In genomic region chr12:8028267-8028666, GRCh38 we compare ENCODE assay signal across 24 cellular contexts. TPM values are rescaled to one million over a fixed set of nuclear protein-coding genes. Genes with fewer than 3 reads are reported as not detected.
A peak's percentile ranks its signal among the peaks of the same experiment; 100 is the strongest.
DNase-seq lines count a peak whose midpoint lies in the region; ATAC-seq and TF ChIP-seq lines count a peak whose summit lies in the region.
"Had no signal": no experiment of that assay in that cellular context is flagged by ENCODE, and none has a peak within 500 bp of the region (broad histone marks: within the 10 kb centered on the region; RNA-seq: fewer than 3 reads in every experiment).

No MANE protein-coding gene starts in this region.

- H3K36me3 ChIP-seq in GM23248 (ENCODE audit: low read depth) (no peaks in the 10 kb centered on the region), A673 (ENCODE audit: insufficient read depth, low read length, poor library complexity, severe bottlenecking) (no peaks in the 10 kb centered on the region)
- H3K36me3 ChIP-seq: adrenal gland, left lung had no signal

- intact Hi-C loops in A673 (cut with micrococcal nuclease; ENCODE audit: unreplicated experiment): no loop called here

- H2AK5ac ChIP-seq in H9 (ENCODE audit: insufficient read length, low read length): no peak overlapping the region

- no peak for DNase-seq in T-helper 2 cell treated with Interferon-gamma antibody and Interleukin-4, amounts not matched to agents 5 μg/mL and 100 μg/mL, for 36 hours (ENCODE audit: low spot score)
- DNase-seq in T-helper 2 cell: no peak
- DNase-seq in GM23248: no peak
- no peak for DNase-seq in A673 (ENCODE audit: low spot score)
- DNase-seq in H9: no peak
- DNase-seq: activated CD4-positive, alpha-beta T cell treated with anti-CD3 and anti-CD28 coated beads for 1 hour; Calu3; DND-41; effector CD8-positive, alpha-beta T cell; foreskin keratinocyte; H7; left lung; NCI-H1048; NCI-H1694 treated with DMSO at 0.1 percent for 48 hours; NCI-H524 treated with DMSO at 0.1 percent for 48 hours; sigmoid colon; stimulated activated CD4-positive, alpha-beta T cell treated with anti-CD3 and anti-CD28 coated beads, Interleukin-15, amount 100 ng/mL, for 24 hours; T-cell; upper lobe of left lung had no signal

- H3K14ac ChIP-seq in H9 (ENCODE audit: insufficient read depth, low read length): no peak overlapping the region

- H3K27ac Mint-ChIP-seq in T-helper 2 cell treated with Interferon-gamma antibody and Interleukin-4, amounts not matched to agents 5 μg/mL and 100 μg/mL, for 36 hours: no peak overlapping the region
- peak overlapping the region in 1 of 5 experiments; percentile 99 for H3K27ac Mint-ChIP-seq in brain
- peak overlapping the region in 2 of 3 experiments; percentile 81 to 96 for H3K27ac Mint-ChIP-seq in nephron
- no peak overlapping the region for H3K27ac Mint-ChIP-seq in H9

- no peaks in the 10 kb centered on the region for H3K36me3 Mint-ChIP-seq in T-helper 2 cell treated with Interferon-gamma antibody and Interleukin-4, amounts not matched to agents 5 μg/mL and 100 μg/mL, for 36 hours (ENCODE audit: low read depth)
- no peaks in the 10 kb centered on the region for H3K36me3 Mint-ChIP-seq in brain
- H3K36me3 Mint-ChIP-seq in nephron (ENCODE audit: low read depth): no peaks in the 10 kb centered on the region
- H3K36me3 Mint-ChIP-seq in H9 (ENCODE audit: insufficient read depth in 1 of 3, low read depth in 3 of 3): no peaks in the 10 kb centered on the region; a peak in 1 of 7 replicates
- H3K36me3 Mint-ChIP-seq: T-cell had no signal

- H3K27ac ChIP-seq in GM23248 (no peak overlapping the region), A673 (ENCODE audit: low read depth, low read length, poor library complexity, severe bottlenecking) (no peak overlapping the region), H9 (ENCODE audit: insufficient read length, low read depth, low read length) (no peak overlapping the region)
- H3K27ac ChIP-seq: adrenal gland, foreskin keratinocyte, SJSA1 had no signal

- no peak overlapping the region for H3K4me3 ChIP-seq in GM23248
- H3K4me3 ChIP-seq in A673 (ENCODE audit: low read depth, low read length, poor library complexity, severe bottlenecking): no peak overlapping the region
- H3K4me3 ChIP-seq: adrenal gland, SJSA1 had no signal

- H3F3A ChIP-seq in GM23248 (ENCODE audit: insufficient read depth): no peaks in the 10 kb centered on the region

- in situ Hi-C loops in GM23248 (cut with MboI): no loop called here

- H4K91ac ChIP-seq in H9 (ENCODE audit: insufficient read length, low read depth, low read length): no peak overlapping the region

- no peaks in the 10 kb centered on the region for H3K79me1 ChIP-seq in H9 (ENCODE audit: insufficient read depth, low read depth, low read length, poor library complexity, severe bottlenecking)

- CTCF ChIA-PET in A673 (lab: Charles Lee): no interaction called here

- H3K4me2 ChIP-seq in GM23248 (ENCODE audit: unreplicated experiment) (no peak overlapping the region), H9 (ENCODE audit: insufficient read depth, insufficient read length, low read length) (no peak overlapping the region)

- no peak overlapping the region for H3K9ac ChIP-seq in GM23248
- H3K9ac ChIP-seq in H9 (ENCODE audit: extremely low read depth, insufficient read length, low read length): no peak overlapping the region

- 94 to 95% methylated on average over 15 of the region's 15 CpGs for WGBS in GM23248 (ENCODE audit: low coverage in 1 of 2, low lambda C conversion rate in 2 of 2, missing lambda C conversion rate in 2 of 2), 2 experiments
- no CpG with 5 or more reads among the region's 15 CpGs for WGBS in H9 (ENCODE audit: extremely low coverage, insufficient read length, low lambda C conversion rate)

- ATAC-seq in HG02763 (IDR thresholded peaks at IDR 0.05; ENCODE audit: unreplicated experiment): no peak
- ATAC-seq: foreskin keratinocyte, left lung, T-cell had no signal

- H2BK20ac ChIP-seq in H9 (ENCODE audit: low read depth, low read length, poor library complexity, severe bottlenecking): no peak overlapping the region

- H3K18ac ChIP-seq in H9 (ENCODE audit: insufficient read length, low read depth, low read length): no peak overlapping the region

- H3K27me3 ChIP-seq in GM23248 (replicated peaks; ENCODE audit: insufficient read depth) (no peaks in the 10 kb centered on the region), A673 (replicated peaks; ENCODE audit: insufficient read depth, low read depth, low read length, poor library complexity) (no peaks in the 10 kb centered on the region), H9 (ENCODE audit: insufficient read depth, low read length) (no peaks in the 10 kb centered on the region)
- H3K27me3 ChIP-seq: adrenal gland, foreskin keratinocyte, left lung, sigmoid colon, SJSA1, upper lobe of left lung had no signal

- peaks cover 12% of the 10 kb centered on the region for H3K23me2 ChIP-seq in H9 (ENCODE audit: insufficient read length, low read depth, low read length, poor library complexity, severe bottlenecking)

- H3T11ph ChIP-seq in H9 (ENCODE audit: low read length): no peak overlapping the region

- H3K9me3 ChIP-seq in GM23248 (ENCODE audit: low read depth) (no peaks in the 10 kb centered on the region), A673 (ENCODE audit: low read depth, low read length, poor library complexity, severe bottlenecking) (no peaks in the 10 kb centered on the region), H9 (ENCODE audit: control insufficient read depth, low read depth, low read length) (no peaks in the 10 kb centered on the region)
- H3K9me3 ChIP-seq: adrenal gland, left lung, sigmoid colon, SJSA1, upper lobe of left lung had no signal

- H2BK5ac ChIP-seq in H9 (ENCODE audit: insufficient read length, low read length): no peak overlapping the region

- H4K8ac ChIP-seq in H9 (replicated peaks; ENCODE audit: insufficient read length, low read depth, low read length): no peak overlapping the region

- no peak overlapping the region for H3K56ac ChIP-seq in H9 (ENCODE audit: insufficient read length, low read depth, low read length)

- peaks cover 21% of the 10 kb centered on the region for H3K4me1 Mint-ChIP-seq in T-helper 2 cell treated with Interferon-gamma antibody and Interleukin-4, amounts not matched to agents 5 μg/mL and 100 μg/mL, for 36 hours (ENCODE audit: low read depth)
- H3K4me1 Mint-ChIP-seq in brain (peaks cover 32% of the 10 kb centered on the region), nephron (peaks cover 10% of the 10 kb centered on the region), H9 (peaks cover 14 to 26% of the 10 kb centered on the region in 2 experiments)

- no peak overlapping the region for H3K23ac ChIP-seq in H9 (ENCODE audit: insufficient read length, low read depth, low read length)

- H3K4me1 ChIP-seq in GM23248 (ENCODE audit: insufficient read depth) (peaks cover 4% of the 10 kb centered on the region), A673 (ENCODE audit: insufficient read depth, low read length, poor library complexity, severe bottlenecking) (no peaks in the 10 kb centered on the region), H9 (ENCODE audit: insufficient read depth, low read length) (0 out of 2 replicates have a peak, but pooled peaks cover 2% of the 10 kb centered on the region)
- H3K4me1 ChIP-seq: foreskin keratinocyte had no signal

- H4K20me1 ChIP-seq in GM23248 (ENCODE audit: insufficient read depth) (no peaks in the 10 kb centered on the region), H9 (ENCODE audit: control insufficient read depth, insufficient read depth, insufficient read length) (no peaks in the 10 kb centered on the region)

- H2BK15ac ChIP-seq in H9 (ENCODE audit: low read depth, low read length): no peak overlapping the region

- H2AFZ ChIP-seq in GM23248: peak overlapping the region; percentile 77; the same call in 1 of the 2 replicates
- H2AFZ ChIP-seq in H9 (ENCODE audit: low read length): no peak overlapping the region

- no peaks in the 10 kb centered on the region for H3K9me2 ChIP-seq in GM23248 (ENCODE audit: insufficient read depth)

- no peaks in the 10 kb centered on the region for H3K9me3 Mint-ChIP-seq in T-helper 2 cell treated with Interferon-gamma antibody and Interleukin-4, amounts not matched to agents 5 μg/mL and 100 μg/mL, for 36 hours
- peaks cover 0 to 3% (median 0%) of the 10 kb centered on the region in 5 experiments for H3K9me3 Mint-ChIP-seq in brain
- no peaks in the 10 kb centered on the region for H3K9me3 Mint-ChIP-seq in nephron
- no peaks in the 10 kb centered on the region; a peak in 1 of 5 replicates for H3K9me3 Mint-ChIP-seq in H9
- H3K9me3 Mint-ChIP-seq: T-cell had no signal

- H3K27me3 Mint-ChIP-seq in T-helper 2 cell treated with Interferon-gamma antibody and Interleukin-4, amounts not matched to agents 5 μg/mL and 100 μg/mL, for 36 hours (ENCODE audit: low read depth): no peaks in the 10 kb centered on the region
- peaks cover 9% of the 10 kb centered on the region for H3K27me3 Mint-ChIP-seq in brain
- H3K27me3 Mint-ChIP-seq in nephron (ENCODE audit: low read depth): no peaks in the 10 kb centered on the region
- peaks cover 5% of the 10 kb centered on the region for H3K27me3 Mint-ChIP-seq in H9 (ENCODE audit: low read depth)
- H3K27me3 Mint-ChIP-seq: T-cell had no signal

- POLR2A ChIA-PET in A673 (lab: Charles Lee; ENCODE audit: low non-redundant PET): no interaction called here

- H4K5ac ChIP-seq in H9 (ENCODE audit: insufficient read length, low read depth, low read length): no peak overlapping the region

- H3K79me2 ChIP-seq in GM23248 (ENCODE audit: insufficient read depth): peaks cover 6% of the 10 kb centered on the region
- no peaks in the 10 kb centered on the region for H3K79me2 ChIP-seq in H9 (ENCODE audit: insufficient read depth, low read length)

- no peak overlapping the region for H3K4ac ChIP-seq in H9 (ENCODE audit: low read depth, low read length)

- TF ChIP-seq CTCF in brain (conservative IDR thresholded peaks at IDR 0.05): no peak
- TF ChIP-seq CTCF in nephron (IDR thresholded peaks at IDR 0.05; ENCODE audit: unreplicated experiment in 3 of 3): no peak
- TF ChIP-seq CTCF in A673 (conservative IDR thresholded peaks at IDR 0.05; ENCODE audit: low read depth, low read length): no peak
- no peak for TF ChIP-seq CTCF in H9 (conservative IDR thresholded peaks at IDR 0.05)

- H3K4me3 Mint-ChIP-seq in T-helper 2 cell treated with Interferon-gamma antibody and Interleukin-4, amounts not matched to agents 5 μg/mL and 100 μg/mL, for 36 hours: peak overlapping the region; percentile 36
- peak overlapping the region; percentile 55 to 67 (median 61) for H3K4me3 Mint-ChIP-seq in brain
- H3K4me3 Mint-ChIP-seq in nephron: peak overlapping the region; percentile 44 to 73 (median 51)
- H3K4me3 Mint-ChIP-seq in H9: peak overlapping the region in 1 of 2 experiments; percentile 29; a peak in 1 of 5 replicates

- H2BK120ac ChIP-seq in H9 (ENCODE audit: low read depth, low read length, poor library complexity, severe bottlenecking): no peak overlapping the region

- H2BK12ac ChIP-seq in H9 (ENCODE audit: insufficient read length, low read depth, low read length): no peak overlapping the region

- BruUV-seq in A673 (replicated peaks; lab: Mats Ljungman, UMichigan): no TSS peak

RNA-seq across cellular contexts. Expression of gene FOXJ2, which starts 4.2 kb away (rescaled TPM):
- total RNA-seq in GM23248 (2014; rRNA removed; shearing (Covaris generic)): 8.2 and 11.0 TPM in 2 replicates
- 10.5 and 11.6 TPM in 2 replicates for polyA plus RNA-seq in GM23248 (2016; fragmentation: Nextera tagmentation; extraction: Ambion mirVana)
- 23.0 TPM for polyA plus RNA-seq in brain (ENCODE audit: insufficient read depth, low read depth, low replicate concordance)
- total RNA-seq in A673 (2021): 13.9 and 14.6 TPM in 2 replicates
- 5.5 and 5.9 TPM in 2 replicates for total RNA-seq in H9 (2021)

RNA-seq across cellular contexts. Expression of gene C3AR1, which starts 37.9 kb away (rescaled TPM):
- total RNA-seq in GM23248 (2014; rRNA removed; shearing (Covaris generic)): not detected in 2 replicates
- 0.24 TPM in 1 of 2 replicates, not detected in the other for polyA plus RNA-seq in GM23248 (2016; fragmentation: Nextera tagmentation; extraction: Ambion mirVana)
- polyA plus RNA-seq in brain (ENCODE audit: insufficient read depth, low read depth, low replicate concordance): 4.1 TPM
- total RNA-seq in A673 (2021): 1.3 and 3.5 TPM in 2 replicates
- total RNA-seq in H9 (2021): not detected in 2 replicates
- total RNA-seq: Calu3, H7 had no signal

RNA-seq across cellular contexts. Expression of gene NECAP1, which starts 53.8 kb away (rescaled TPM):
- total RNA-seq in GM23248 (2014; rRNA removed; shearing (Covaris generic)): 36.6 and 40.1 TPM in 2 replicates
- polyA plus RNA-seq in GM23248 (2016; fragmentation: Nextera tagmentation; extraction: Ambion mirVana) (28.0 and 30.2 TPM in 2 replicates), brain (ENCODE audit: insufficient read depth, low read depth, low replicate concordance) (43.4 TPM)
- total RNA-seq in A673 (2021) (35.2 and 41.1 TPM in 2 replicates), H9 (2021) (23.9 and 27.2 TPM in 2 replicates)

Comparison
In these comparisons a context has a peak if more than half of its experiments do, and no peak if none do; other contexts are left out.
1. H3K27ac Mint-ChIP-seq: peak in nephron (2 of 3); none in T-helper 2 cell treated with Interferon-gamma antibody and Interleukin-4, amounts not matched to agents 5 μg/mL and 100 μg/mL, for 36 hours (single experiment) and H9 (0 of 3).